2 cellular contexts compared by ENCODE assay signal in the genomic region with DNA sequence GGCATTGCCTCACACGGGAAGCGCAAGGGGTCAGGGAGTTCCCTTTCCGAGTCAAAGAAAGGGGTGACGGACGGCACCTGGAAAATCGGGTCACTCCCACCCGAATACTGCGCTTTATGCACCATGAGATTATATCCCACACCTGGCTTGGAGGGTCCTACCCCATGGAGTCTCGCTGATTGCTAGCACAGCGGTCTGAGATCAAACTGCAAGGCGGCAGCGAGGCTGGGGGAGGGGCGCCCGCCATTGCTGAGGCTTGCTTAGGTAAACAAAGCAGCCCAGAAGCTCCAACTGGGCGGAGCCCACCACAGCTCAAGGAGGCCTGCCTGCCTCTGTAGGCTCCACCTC.
TF ChIP-seq lines count a peak whose summit lies in the region.
"Not testable (repeated sequence)": the region's sequence is repeated elsewhere in the genome, so short reads cannot be mapped to it uniquely, and the experiment has no call there.

No MANE protein-coding gene starts in this region.

TF ChIP-seq in HCT116, 20 proteins besides CTCF, POLR2A, EP300 and RAD21:
- peak; percentile 58 for TF ChIP-seq YY1 (IDR thresholded peaks at IDR 0.05; ENCODE audit: extremely low read depth, insufficient replicate concordance, low read depth, low read length)

TF ChIP-seq in K562, 482 proteins besides CTCF, POLR2A, EP300 and RAD21:
- TF ChIP-seq, protein P1, sequence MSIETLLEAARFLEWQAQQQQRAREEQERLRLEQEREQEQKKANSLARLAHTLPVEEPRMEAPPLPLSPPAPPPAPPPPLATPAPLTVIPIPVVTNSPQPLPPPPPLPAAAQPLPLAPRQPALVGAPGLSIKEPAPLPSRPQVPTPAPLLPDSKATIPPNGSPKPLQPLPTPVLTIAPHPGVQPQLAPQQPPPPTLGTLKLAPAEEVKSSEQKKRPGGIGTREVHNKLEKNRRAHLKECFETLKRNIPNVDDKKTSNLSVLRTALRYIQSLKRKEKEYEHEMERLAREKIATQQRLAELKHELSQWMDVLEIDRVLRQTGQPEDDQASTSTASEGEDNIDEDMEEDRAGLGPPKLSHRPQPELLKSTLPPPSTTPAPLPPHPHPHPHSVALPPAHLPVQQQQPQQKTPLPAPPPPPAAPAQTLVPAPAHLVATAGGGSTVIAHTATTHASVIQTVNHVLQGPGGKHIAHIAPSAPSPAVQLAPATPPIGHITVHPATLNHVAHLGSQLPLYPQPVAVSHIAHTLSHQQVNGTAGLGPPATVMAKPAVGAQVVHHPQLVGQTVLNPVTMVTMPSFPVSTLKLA (conservative IDR thresholded peaks at IDR 0.05): 0 out of 4 replicates have a peak, but pooled peaks of 1 of the 2 experiments have one; percentile 21
- not testable (repeated sequence) for TF ChIP-seq ATF1, NR2C2 (CRISPR knock-in tag; IDR thresholded peaks at IDR 0.05)
- TF ChIP-seq ATF1 (tag; IDR thresholded peaks at IDR 0.05): peak; percentile 14; the same call in 1 of the 2 replicates
- peak; percentile 62 for TF ChIP-seq EP400 (IDR thresholded peaks at IDR 0.05)
- peak; percentile 72 to 85 for TF ChIP-seq FOXK2 (conservative IDR thresholded peaks at IDR 0.05 in 1 of 2, IDR thresholded peaks at IDR 0.05 in 1 of 2; ENCODE audit: low read depth in 2 of 2)
- TF ChIP-seq, protein P2, sequence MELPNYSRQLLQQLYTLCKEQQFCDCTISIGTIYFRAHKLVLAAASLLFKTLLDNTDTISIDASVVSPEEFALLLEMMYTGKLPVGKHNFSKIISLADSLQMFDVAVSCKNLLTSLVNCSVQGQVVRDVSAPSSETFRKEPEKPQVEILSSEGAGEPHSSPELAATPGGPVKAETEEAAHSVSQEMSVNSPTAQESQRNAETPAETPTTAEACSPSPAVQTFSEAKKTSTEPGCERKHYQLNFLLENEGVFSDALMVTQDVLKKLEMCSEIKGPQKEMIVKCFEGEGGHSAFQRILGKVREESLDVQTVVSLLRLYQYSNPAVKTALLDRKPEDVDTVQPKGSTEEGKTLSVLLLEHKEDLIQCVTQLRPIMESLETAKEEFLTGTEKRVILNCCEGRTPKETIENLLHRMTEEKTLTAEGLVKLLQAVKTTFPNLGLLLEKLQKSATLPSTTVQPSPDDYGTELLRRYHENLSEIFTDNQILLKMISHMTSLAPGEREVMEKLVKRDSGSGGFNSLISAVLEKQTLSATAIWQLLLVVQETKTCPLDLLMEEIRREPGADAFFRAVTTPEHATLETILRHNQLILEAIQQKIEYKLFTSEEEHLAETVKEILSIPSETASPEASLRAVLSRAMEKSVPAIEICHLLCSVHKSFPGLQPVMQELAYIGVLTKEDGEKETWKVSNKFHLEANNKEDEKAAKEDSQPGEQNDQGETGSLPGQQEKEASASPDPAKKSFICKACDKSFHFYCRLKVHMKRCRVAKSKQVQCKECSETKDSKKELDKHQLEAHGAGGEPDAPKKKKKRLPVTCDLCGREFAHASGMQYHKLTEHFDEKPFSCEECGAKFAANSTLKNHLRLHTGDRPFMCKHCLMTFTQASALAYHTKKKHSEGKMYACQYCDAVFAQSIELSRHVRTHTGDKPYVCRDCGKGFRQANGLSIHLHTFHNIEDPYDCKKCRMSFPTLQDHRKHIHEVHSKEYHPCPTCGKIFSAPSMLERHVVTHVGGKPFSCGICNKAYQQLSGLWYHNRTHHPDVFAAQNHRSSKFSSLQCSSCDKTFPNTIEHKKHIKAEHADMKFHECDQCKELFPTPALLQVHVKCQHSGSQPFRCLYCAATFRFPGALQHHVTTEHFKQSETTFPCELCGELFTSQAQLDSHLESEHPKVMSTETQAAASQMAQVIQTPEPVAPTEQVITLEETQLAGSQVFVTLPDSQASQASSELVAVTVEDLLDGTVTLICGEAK (IDR thresholded peaks at IDR 0.05): peak; percentile 57; the same call in 1 of the 2 replicates
- TF ChIP-seq, protein P2 (CRISPR knock-in tag; IDR thresholded peaks at IDR 0.05): not testable (repeated sequence)
- peak; percentile 91 to 92 for TF ChIP-seq FOXA3 (CRISPR knock-in tag; conservative IDR thresholded peaks at IDR 0.05 in 1 of 2, IDR thresholded peaks at IDR 0.05 in 1 of 2)
- 0 out of 4 replicates have a peak, but pooled peaks of 1 of the 2 experiments have one; percentile 31 for TF ChIP-seq MAZ (CRISPR knock-in tag; conservative IDR thresholded peaks at IDR 0.05 in 1 of 2, IDR thresholded peaks at IDR 0.05 in 1 of 2)
- TF ChIP-seq, protein P3, sequence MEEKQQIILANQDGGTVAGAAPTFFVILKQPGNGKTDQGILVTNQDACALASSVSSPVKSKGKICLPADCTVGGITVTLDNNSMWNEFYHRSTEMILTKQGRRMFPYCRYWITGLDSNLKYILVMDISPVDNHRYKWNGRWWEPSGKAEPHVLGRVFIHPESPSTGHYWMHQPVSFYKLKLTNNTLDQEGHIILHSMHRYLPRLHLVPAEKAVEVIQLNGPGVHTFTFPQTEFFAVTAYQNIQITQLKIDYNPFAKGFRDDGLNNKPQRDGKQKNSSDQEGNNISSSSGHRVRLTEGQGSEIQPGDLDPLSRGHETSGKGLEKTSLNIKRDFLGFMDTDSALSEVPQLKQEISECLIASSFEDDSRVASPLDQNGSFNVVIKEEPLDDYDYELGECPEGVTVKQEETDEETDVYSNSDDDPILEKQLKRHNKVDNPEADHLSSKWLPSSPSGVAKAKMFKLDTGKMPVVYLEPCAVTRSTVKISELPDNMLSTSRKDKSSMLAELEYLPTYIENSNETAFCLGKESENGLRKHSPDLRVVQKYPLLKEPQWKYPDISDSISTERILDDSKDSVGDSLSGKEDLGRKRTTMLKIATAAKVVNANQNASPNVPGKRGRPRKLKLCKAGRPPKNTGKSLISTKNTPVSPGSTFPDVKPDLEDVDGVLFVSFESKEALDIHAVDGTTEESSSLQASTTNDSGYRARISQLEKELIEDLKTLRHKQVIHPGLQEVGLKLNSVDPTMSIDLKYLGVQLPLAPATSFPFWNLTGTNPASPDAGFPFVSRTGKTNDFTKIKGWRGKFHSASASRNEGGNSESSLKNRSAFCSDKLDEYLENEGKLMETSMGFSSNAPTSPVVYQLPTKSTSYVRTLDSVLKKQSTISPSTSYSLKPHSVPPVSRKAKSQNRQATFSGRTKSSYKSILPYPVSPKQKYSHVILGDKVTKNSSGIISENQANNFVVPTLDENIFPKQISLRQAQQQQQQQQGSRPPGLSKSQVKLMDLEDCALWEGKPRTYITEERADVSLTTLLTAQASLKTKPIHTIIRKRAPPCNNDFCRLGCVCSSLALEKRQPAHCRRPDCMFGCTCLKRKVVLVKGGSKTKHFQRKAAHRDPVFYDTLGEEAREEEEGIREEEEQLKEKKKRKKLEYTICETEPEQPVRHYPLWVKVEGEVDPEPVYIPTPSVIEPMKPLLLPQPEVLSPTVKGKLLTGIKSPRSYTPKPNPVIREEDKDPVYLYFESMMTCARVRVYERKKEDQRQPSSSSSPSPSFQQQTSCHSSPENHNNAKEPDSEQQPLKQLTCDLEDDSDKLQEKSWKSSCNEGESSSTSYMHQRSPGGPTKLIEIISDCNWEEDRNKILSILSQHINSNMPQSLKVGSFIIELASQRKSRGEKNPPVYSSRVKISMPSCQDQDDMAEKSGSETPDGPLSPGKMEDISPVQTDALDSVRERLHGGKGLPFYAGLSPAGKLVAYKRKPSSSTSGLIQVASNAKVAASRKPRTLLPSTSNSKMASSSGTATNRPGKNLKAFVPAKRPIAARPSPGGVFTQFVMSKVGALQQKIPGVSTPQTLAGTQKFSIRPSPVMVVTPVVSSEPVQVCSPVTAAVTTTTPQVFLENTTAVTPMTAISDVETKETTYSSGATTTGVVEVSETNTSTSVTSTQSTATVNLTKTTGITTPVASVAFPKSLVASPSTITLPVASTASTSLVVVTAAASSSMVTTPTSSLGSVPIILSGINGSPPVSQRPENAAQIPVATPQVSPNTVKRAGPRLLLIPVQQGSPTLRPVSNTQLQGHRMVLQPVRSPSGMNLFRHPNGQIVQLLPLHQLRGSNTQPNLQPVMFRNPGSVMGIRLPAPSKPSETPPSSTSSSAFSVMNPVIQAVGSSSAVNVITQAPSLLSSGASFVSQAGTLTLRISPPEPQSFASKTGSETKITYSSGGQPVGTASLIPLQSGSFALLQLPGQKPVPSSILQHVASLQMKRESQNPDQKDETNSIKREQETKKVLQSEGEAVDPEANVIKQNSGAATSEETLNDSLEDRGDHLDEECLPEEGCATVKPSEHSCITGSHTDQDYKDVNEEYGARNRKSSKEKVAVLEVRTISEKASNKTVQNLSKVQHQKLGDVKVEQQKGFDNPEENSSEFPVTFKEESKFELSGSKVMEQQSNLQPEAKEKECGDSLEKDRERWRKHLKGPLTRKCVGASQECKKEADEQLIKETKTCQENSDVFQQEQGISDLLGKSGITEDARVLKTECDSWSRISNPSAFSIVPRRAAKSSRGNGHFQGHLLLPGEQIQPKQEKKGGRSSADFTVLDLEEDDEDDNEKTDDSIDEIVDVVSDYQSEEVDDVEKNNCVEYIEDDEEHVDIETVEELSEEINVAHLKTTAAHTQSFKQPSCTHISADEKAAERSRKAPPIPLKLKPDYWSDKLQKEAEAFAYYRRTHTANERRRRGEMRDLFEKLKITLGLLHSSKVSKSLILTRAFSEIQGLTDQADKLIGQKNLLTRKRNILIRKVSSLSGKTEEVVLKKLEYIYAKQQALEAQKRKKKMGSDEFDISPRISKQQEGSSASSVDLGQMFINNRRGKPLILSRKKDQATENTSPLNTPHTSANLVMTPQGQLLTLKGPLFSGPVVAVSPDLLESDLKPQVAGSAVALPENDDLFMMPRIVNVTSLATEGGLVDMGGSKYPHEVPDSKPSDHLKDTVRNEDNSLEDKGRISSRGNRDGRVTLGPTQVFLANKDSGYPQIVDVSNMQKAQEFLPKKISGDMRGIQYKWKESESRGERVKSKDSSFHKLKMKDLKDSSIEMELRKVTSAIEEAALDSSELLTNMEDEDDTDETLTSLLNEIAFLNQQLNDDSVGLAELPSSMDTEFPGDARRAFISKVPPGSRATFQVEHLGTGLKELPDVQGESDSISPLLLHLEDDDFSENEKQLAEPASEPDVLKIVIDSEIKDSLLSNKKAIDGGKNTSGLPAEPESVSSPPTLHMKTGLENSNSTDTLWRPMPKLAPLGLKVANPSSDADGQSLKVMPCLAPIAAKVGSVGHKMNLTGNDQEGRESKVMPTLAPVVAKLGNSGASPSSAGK (IDR thresholded peaks at IDR 0.05): peak; percentile 37; the same call in 1 of the 2 replicates
- TF ChIP-seq RB1 (IDR thresholded peaks at IDR 0.05; ENCODE audit: low read depth): peak; percentile 37; the same call in 1 of the 2 replicates
- TF ChIP-seq, protein P4, sequence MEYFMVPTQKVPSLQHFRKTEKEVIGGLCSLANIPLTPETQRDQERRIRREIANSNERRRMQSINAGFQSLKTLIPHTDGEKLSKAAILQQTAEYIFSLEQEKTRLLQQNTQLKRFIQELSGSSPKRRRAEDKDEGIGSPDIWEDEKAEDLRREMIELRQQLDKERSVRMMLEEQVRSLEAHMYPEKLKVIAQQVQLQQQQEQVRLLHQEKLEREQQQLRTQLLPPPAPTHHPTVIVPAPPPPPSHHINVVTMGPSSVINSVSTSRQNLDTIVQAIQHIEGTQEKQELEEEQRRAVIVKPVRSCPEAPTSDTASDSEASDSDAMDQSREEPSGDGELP (CRISPR knock-in tag; IDR thresholded peaks at IDR 0.05; ENCODE audit: borderline replicate concordance): peak; percentile 24; the same call in 1 of the 2 replicates
- TF ChIP-seq CXXC5 (CRISPR knock-in tag; IDR thresholded peaks at IDR 0.05): 0 out of 2 replicates have a peak, but pooled peaks have one; percentile 25
- peak; percentile 54 for TF ChIP-seq NR2C1 (IDR thresholded peaks at IDR 0.05)
- TF ChIP-seq NR2C1 (tag; IDR thresholded peaks at IDR 0.05): peak; percentile 50; the same call in 1 of the 2 replicates
- peak; percentile 22; the same call in 1 of the 2 replicates for TF ChIP-seq PHF8 (IDR thresholded peaks at IDR 0.05; ENCODE audit: borderline replicate concordance, low read length)
- TF ChIP-seq GABPA (tag; conservative IDR thresholded peaks at IDR 0.05; ENCODE audit: low read depth): peak; percentile 57
- TF ChIP-seq TAF9B (IDR thresholded peaks at IDR 0.05; ENCODE audit: partially characterized antibody): peak; percentile 70
- TF ChIP-seq ATF7 (IDR thresholded peaks at IDR 0.05): 0 out of 2 replicates have a peak, but pooled peaks have one; percentile 24
- peak; percentile 26; the same call in 1 of the 2 replicates for TF ChIP-seq RBFOX2 (IDR thresholded peaks at IDR 0.05; ENCODE audit: low read depth, low read length)
- peak; percentile 85 for TF ChIP-seq TAF7 (tag; IDR thresholded peaks at IDR 0.05)
- TF ChIP-seq NR2C2 (tag; IDR thresholded peaks at IDR 0.05): peak; percentile 80
- 0 out of 2 replicates have a peak, but pooled peaks have one; percentile 33 for TF ChIP-seq SOX6 (IDR thresholded peaks at IDR 0.05)
- peak; percentile 93 for TF ChIP-seq NFRKB (IDR thresholded peaks at IDR 0.05; ENCODE audit: low read depth)
- peak in 1 of 3 experiments; percentile 9 for TF ChIP-seq YY1 (IDR thresholded peaks at IDR 0.05; ENCODE audit: borderline replicate concordance in 1 of 3, control insufficient read depth in 1 of 3, extremely low read depth in 1 of 3, insufficient read depth in 3 of 3, insufficient read length in 1 of 3, insufficient replicate concordance in 2 of 3, low read depth in 1 of 3, low read length in 2 of 3)
- TF ChIP-seq FOXA1 (IDR thresholded peaks at IDR 0.05; ENCODE audit: borderline replicate concordance): 0 out of 2 replicates have a peak, but pooled peaks have one; percentile 30
